Comparison of ENCODE assay signal across 1 cellular context in genomic region chr2:145743016-145743415, GRCh38.
TF ChIP-seq lines count a peak whose summit lies in the region.

No MANE protein-coding gene starts in this region.

TF ChIP-seq in GM12878, 131 proteins besides CTCF, POLR2A, EP300 and RAD21 (continued from another document):
- no peak for TF ChIP-seq NKRF (conservative IDR thresholded peaks at IDR 0.05)
- peak; percentile 50; the same call in 1 of the 2 replicates for TF ChIP-seq SPI1 (IDR thresholded peaks at IDR 0.05; ENCODE audit: borderline replicate concordance, insufficient read depth, low read depth, low read length)
- TF ChIP-seq EED (IDR thresholded peaks at IDR 0.05; ENCODE audit: low read depth) = no peak
- 0 out of 4 replicates have a peak, but pooled peaks have one; percentile 15 to 45 for TF ChIP-seq IKZF2 (IDR thresholded peaks at IDR 0.05)
- TF ChIP-seq RFX5 (IDR thresholded peaks at IDR 0.05; ENCODE audit: low read depth, low read length) = no peak
- TF ChIP-seq TCF3 (IDR thresholded peaks at IDR 0.05; ENCODE audit: borderline replicate concordance, insufficient read depth, low read depth, low read length) = no peak
- TF ChIP-seq BCL11A (IDR thresholded peaks at IDR 0.05; ENCODE audit: low read depth, low read length) = no peak
TF ChIP-seq in GM12878: peak in this region for 3.
